21 cellular contexts compared by ENCODE assay signal in genomic region chr9:91599564-91599963, GRCh38.
DNase-seq lines count a peak whose midpoint lies in the region; ATAC-seq, FAIRE-seq and TF ChIP-seq lines count a peak whose summit lies in the region.
"Had no signal": no experiment of that assay in that cellular context is flagged by ENCODE, and none has a peak within 500 bp of the region (broad histone marks: within the 10 kb centered on the region; RNA-seq: fewer than 3 reads in every experiment).

No MANE protein-coding gene starts in this region.

- H3K9me3 ChIP-seq in A549 (no peaks in the 10 kb centered on the region), IMR-90 (ENCODE audit: control insufficient read depth, insufficient read depth, low read length) (no peaks in the 10 kb centered on the region), pancreas (no peaks in the 10 kb centered on the region)
- H3K9me3 ChIP-seq: BLaER1 treated with 17β-estradiol and CSF1 and Interleukin-3, amounts not matched to agents 10 nM and 100 nM; Caco-2 had no signal

- 44% methylated on average over 3 of the region's 3 CpGs for WGBS in A549 (ENCODE audit: missing lambda C conversion rate)
- no CpG with 5 or more reads among the region's 3 CpGs for WGBS in IMR-90 (ENCODE audit: extremely low coverage in 2 of 2, insufficient read length in 1 of 2), 2 experiments
- WGBS in pancreas, 2 donors = 87 to 88% methylated on average over 3 of the region's 3 CpGs

- no peak overlapping the region for H2AK9ac ChIP-seq in IMR-90 (replicated peaks; ENCODE audit: low read depth, low read length, poor library complexity)

- H4K8ac ChIP-seq in IMR-90 (ENCODE audit: low read depth in 2 of 2, low read length in 2 of 2) = no peak overlapping the region

- no peaks in the 10 kb centered on the region for H4K20me1 ChIP-seq in IMR-90 (ENCODE audit: insufficient read depth, low read length)
- H4K20me1 ChIP-seq: BLaER1 treated with 17β-estradiol and CSF1 and Interleukin-3, amounts not matched to agents 10 nM and 100 nM had no signal

- no peaks in the 10 kb centered on the region for H3K36me3 Mint-ChIP-seq in stimulated activated effector memory CD8-positive, alpha-beta T cell treated with anti-CD3 and anti-CD28 coated beads, Interleukin-12 subunit alpha, Interleukin-12 subunit beta, amount 100 ng/mL, for 72 hours
- H3K36me3 Mint-ChIP-seq: CD8-positive, alpha-beta T cell had no signal

- no peaks in the 10 kb centered on the region for H3K79me1 ChIP-seq in IMR-90 (ENCODE audit: low read depth in 1 of 2, low read length in 2 of 2)

- H2AK5ac ChIP-seq in IMR-90 (ENCODE audit: low read depth, low read length) = no peak overlapping the region

- no peak overlapping the region for H2BK20ac ChIP-seq in IMR-90 (ENCODE audit: low read depth, low read length)

- ATAC-seq in A549 = no peak
- ATAC-seq in IMR-90 (ENCODE audit: low read depth) = no peak
- ATAC-seq in stimulated activated effector memory CD8-positive, alpha-beta T cell treated with anti-CD3 and anti-CD28 coated beads, Interleukin-12 subunit alpha, Interleukin-12 subunit beta, amount 100 ng/mL, for 72 hours = no peak
- no peak for ATAC-seq in pancreas
- ATAC-seq: CD8-positive, alpha-beta T cell had no signal

- TF ChIP-seq POLR2A in A549 (IDR thresholded peaks at IDR 0.05; ENCODE audit: low read length) (no peak), IMR-90 (IDR thresholded peaks at IDR 0.05; ENCODE audit: low read depth, low read length) (no peak)

- no peak overlapping the region for H3K9ac ChIP-seq in IMR-90 (ENCODE audit: low read depth, low read length)
- H3K9ac ChIP-seq: BLaER1 treated with 17β-estradiol and CSF1 and Interleukin-3, amounts not matched to agents 10 nM and 100 nM had no signal

- in situ Hi-C loops in IMR-90 (cut with MboI; ENCODE audit: low sequenced_read_pairs) = no loop called here

- no peak overlapping the region for H3K4me3 ChIP-seq in A549
- no peak overlapping the region for H3K4me3 ChIP-seq in IMR-90 (ENCODE audit: insufficient read depth, low read depth, low read length)
- H3K4me3 ChIP-seq in pancreas = no peak overlapping the region
- H3K4me3 ChIP-seq: BLaER1 treated with 17β-estradiol and CSF1 and Interleukin-3, amounts not matched to agents 10 nM and 100 nM had no signal

- POLR2A ChIA-PET in A549 (lab: Yijun Ruan, JAX) = no interaction called here
- POLR2A ChIA-PET in IMR-90 (lab: Charles Lee; ENCODE audit: unreplicated experiment) = no interaction called here

- H3K23ac ChIP-seq in IMR-90 (ENCODE audit: low read depth, low read length) = no peak overlapping the region

- no peaks in the 10 kb centered on the region for H3K9me1 ChIP-seq in IMR-90 (ENCODE audit: insufficient read depth, low read length)

- no peak overlapping the region for H3K4me2 ChIP-seq in A549
- no peak overlapping the region for H3K4me2 ChIP-seq in IMR-90 (ENCODE audit: low read depth, low read length)
- H3K4me2 ChIP-seq: BLaER1 treated with 17β-estradiol and CSF1 and Interleukin-3, amounts not matched to agents 10 nM and 100 nM had no signal

- H3K27ac Mint-ChIP-seq in stimulated activated effector memory CD8-positive, alpha-beta T cell treated with anti-CD3 and anti-CD28 coated beads, Interleukin-12 subunit alpha, Interleukin-12 subunit beta, amount 100 ng/mL, for 72 hours = no peak overlapping the region
- H3K27ac Mint-ChIP-seq: B cell; CD4-positive, alpha-beta T cell; CD8-positive, alpha-beta T cell had no signal

- H4K5ac ChIP-seq in IMR-90 (ENCODE audit: low read depth, low read length) = no peak overlapping the region

- H3K14ac ChIP-seq in IMR-90 (replicated peaks; ENCODE audit: low read depth, low read length) = no peak overlapping the region

- no peak for DNase-seq in A549 (ENCODE audit: low read depth in 1 of 2, low spot score in 1 of 2)
- no peak for DNase-seq in IMR-90
- DNase-seq in stimulated activated effector memory CD8-positive, alpha-beta T cell treated with anti-CD3 and anti-CD28 coated beads, Interleukin-12 subunit alpha, Interleukin-12 subunit beta, amount 100 ng/mL, for 72 hours (ENCODE audit: low spot score in 2 of 2) = no peak
- DNase-seq in pancreas = no peak
- DNase-seq: 8988T; AML-193; Caco-2; Calu3; CD4-positive, alpha-beta T cell; CD8-positive, alpha-beta T cell; DMS79 treated with DMSO at 0.1 percent for 48 hours; GF-D8 had no signal

- H2BK15ac ChIP-seq in IMR-90 (ENCODE audit: low read depth, low read length) = no peak overlapping the region

- TF ChIP-seq RAD21 in A549 (conservative IDR thresholded peaks at IDR 0.05 in 1 of 2, IDR thresholded peaks at IDR 0.05 in 1 of 2) (no peak), IMR-90 (IDR thresholded peaks at IDR 0.05; ENCODE audit: low read length) (no peak)

- H3K9me3 Mint-ChIP-seq in stimulated activated effector memory CD8-positive, alpha-beta T cell treated with anti-CD3 and anti-CD28 coated beads, Interleukin-12 subunit alpha, Interleukin-12 subunit beta, amount 100 ng/mL, for 72 hours = no peaks in the 10 kb centered on the region
- H3K9me3 Mint-ChIP-seq: CD4-positive, alpha-beta T cell; CD8-positive, alpha-beta T cell had no signal

- H3K18ac ChIP-seq in IMR-90 (ENCODE audit: low read depth, low read length) = no peak overlapping the region

- H3K27ac ChIP-seq in A549 (no peak overlapping the region), IMR-90 (ENCODE audit: insufficient read depth, low read length) (no peak overlapping the region), pancreas (no peak overlapping the region)
- H3K27ac ChIP-seq: BLaER1 treated with 17β-estradiol and CSF1 and Interleukin-3, amounts not matched to agents 10 nM and 100 nM; C4-2B had no signal

- intact Hi-C loops in IMR-90 (cut with micrococcal nuclease) (no loop called here), pancreas (cut with DNase I) (no loop called here)

- H3K4me3 Mint-ChIP-seq in stimulated activated effector memory CD8-positive, alpha-beta T cell treated with anti-CD3 and anti-CD28 coated beads, Interleukin-12 subunit alpha, Interleukin-12 subunit beta, amount 100 ng/mL, for 72 hours = no peak overlapping the region
- H3K4me3 Mint-ChIP-seq: B cell; CD4-positive, alpha-beta T cell; CD8-positive, alpha-beta T cell had no signal

- no peak overlapping the region for H4K91ac ChIP-seq in IMR-90 (ENCODE audit: insufficient read depth, low read depth, low read length)

- no peak overlapping the region for H2AFZ ChIP-seq in IMR-90 (replicated peaks; ENCODE audit: low read length, poor library complexity)

- FAIRE-seq in A549 (lab: Jason Lieb, UNC) (no peak), colon (lab: Jason Lieb, UNC) (peak; percentile 10), pancreas (lab: Jason Lieb, UNC) (no peak)
- FAIRE-seq: A204.1, D721Med, G401.6, GM12891, GM19239 had no signal

- no peak for TF ChIP-seq EP300 in A549 (IDR thresholded peaks at IDR 0.05)

- no peak overlapping the region for H3K4ac ChIP-seq in IMR-90 (ENCODE audit: low read depth, low read length)

- H3K27me3 ChIP-seq in IMR-90 (ENCODE audit: control insufficient read depth, insufficient read depth, low read length) = peaks cover 4% of the 10 kb centered on the region
- no peaks in the 10 kb centered on the region for H3K27me3 ChIP-seq in pancreas
- H3K27me3 ChIP-seq: BLaER1 treated with 17β-estradiol and CSF1 and Interleukin-3, amounts not matched to agents 10 nM and 100 nM had no signal

- dilution Hi-C loops in IMR-90 (cut with HindIII; ENCODE audit: low sequenced_read_pairs, unreplicated experiment) = no loop called here

- BruUV-seq in IMR-90 (replicated peaks; lab: Mats Ljungman, UMichigan) = no TSS peak

- CTCF ChIA-PET in A549 (lab: Yijun Ruan, JAX) (interaction anchor here (0.6 kb wide), 1 partner anchor 127 kb away, joined by 3 read pairs; no protein-coding TSS in a partner anchor), IMR-90 (lab: Yijun Ruan, JAX) (interaction anchor here (1.0 kb wide), 1 partner anchor 9 kb away, joined by 4 read pairs; no protein-coding TSS in a partner anchor)

- no peak for TF ChIP-seq CTCF in A549 (IDR thresholded peaks at IDR 0.05)
- TF ChIP-seq CTCF in IMR-90 (conservative IDR thresholded peaks at IDR 0.05; ENCODE audit: low read depth, low read length) = no peak
- no peak for TF ChIP-seq CTCF in pancreas (IDR thresholded peaks at IDR 0.05)

- H2BK120ac ChIP-seq in IMR-90 (ENCODE audit: low read depth, low read length) = no peak overlapping the region

- no peak overlapping the region for H3K56ac ChIP-seq in IMR-90 (ENCODE audit: extremely low read depth, insufficient read depth, low read length)

- no peak overlapping the region for H2BK5ac ChIP-seq in IMR-90 (ENCODE audit: low read depth, low read length, poor library complexity, severe bottlenecking)

- H3K36me3 ChIP-seq in IMR-90 (ENCODE audit: control insufficient read depth, insufficient read depth, low read length) (no peaks in the 10 kb centered on the region), pancreas (no peaks in the 10 kb centered on the region)
- H3K36me3 ChIP-seq: BLaER1 treated with 17β-estradiol and CSF1 and Interleukin-3, amounts not matched to agents 10 nM and 100 nM had no signal

- no peaks in the 10 kb centered on the region for H3K4me1 ChIP-seq in A549
- H3K4me1 ChIP-seq in IMR-90 (ENCODE audit: control insufficient read depth, insufficient read depth, low read length) = no peaks in the 10 kb centered on the region
- peaks cover 1 to 10% (median 2%) of the 10 kb centered on the region in 3 donors for H3K4me1 ChIP-seq in pancreas
- H3K4me1 ChIP-seq: BLaER1 treated with 17β-estradiol and CSF1 and Interleukin-3, amounts not matched to agents 10 nM and 100 nM had no signal

- no peaks in the 10 kb centered on the region for H3K4me1 Mint-ChIP-seq in stimulated activated effector memory CD8-positive, alpha-beta T cell treated with anti-CD3 and anti-CD28 coated beads, Interleukin-12 subunit alpha, Interleukin-12 subunit beta, amount 100 ng/mL, for 72 hours
- H3K4me1 Mint-ChIP-seq: B cell had no signal

TF ChIP-seq in A549, 52 proteins besides CTCF, POLR2A, EP300 and RAD21:
- peak; percentile 40 for TF ChIP-seq MAFK (IDR thresholded peaks at IDR 0.05; ENCODE audit: partially characterized antibody)
- no peak for TF ChIP-seq E2F6 (IDR thresholded peaks at IDR 0.05; ENCODE audit: borderline replicate concordance, low read depth)
- TF ChIP-seq NFE2L2 (conservative IDR thresholded peaks at IDR 0.05; ENCODE audit: low read length) = no peak

TF ChIP-seq in IMR-90, 13 proteins besides CTCF, POLR2A, EP300 and RAD21:
- TF ChIP-seq MAFK (IDR thresholded peaks at IDR 0.05; ENCODE audit: low read depth, low read length) (peak; percentile 29; the same call in 1 of the 2 replicates), CEBPB (IDR thresholded peaks at IDR 0.05; ENCODE audit: low read depth, low read length) (no peak)
